8 cellular contexts compared by ENCODE assay signal in genomic region chr13:27619093-27619705, GRCh38. TPM values are rescaled to one million over a fixed set of nuclear protein-coding genes. Genes with fewer than 3 reads are reported as not detected.
DNase-seq lines count a peak whose midpoint lies in the region; ATAC-seq and TF ChIP-seq lines count a peak whose summit lies in the region.

No MANE protein-coding gene starts in this region.

- intact Hi-C loops in left colon (cut with DNase I, micrococcal nuclease): no loop called here

- H3K4me2 ChIP-seq in BLaER1 treated with 17β-estradiol and CSF1 and Interleukin-3, amounts not matched to agents 10 nM and 100 nM: peak overlapping the region; percentile 71 to 91 (median 87)

- ATAC-seq in left colon: no peak
- ATAC-seq in HG02938 (IDR thresholded peaks at IDR 0.05; ENCODE audit: unreplicated experiment): no peak

- TF ChIP-seq CTCF in nephron progenitor cell (IDR thresholded peaks at IDR 0.05): no peak

- peak overlapping the region; percentile 85 to 96 (median 93); a peak in 21 of 22 replicates for H3K9ac ChIP-seq in BLaER1 treated with 17β-estradiol and CSF1 and Interleukin-3, amounts not matched to agents 10 nM and 100 nM

- H4K20me1 ChIP-seq in BLaER1 treated with 17β-estradiol and CSF1 and Interleukin-3, amounts not matched to agents 10 nM and 100 nM: peaks cover 12 to 73% (median 36%) of the 10 kb centered on the region in 11 experiments; a peak in 19 of 22 replicates

- DNase-seq in NAMALWA (ENCODE audit: low spot score): peak; percentile 31
- DNase-seq in nephron progenitor cell: no peak
- DNase-seq in left colon: no peak
- DNase-seq in DMS53 treated with DMSO at 0.1 percent for 48 hours (lab: John Stamatoyannopoulos, UW; ENCODE audit: unreplicated experiment): no peak
- DNase-seq in activated CD4-positive, CD25-positive, alpha-beta regulatory T cell treated with anti-CD3 and anti-CD28 coated beads, Interleukin-2, amount 50 U/mL, for 72 hours: no peak

- peaks cover 11 to 29% (median 24%) of the 10 kb centered on the region in 11 experiments; a peak in 21 of 22 replicates for H3K36me3 ChIP-seq in BLaER1 treated with 17β-estradiol and CSF1 and Interleukin-3, amounts not matched to agents 10 nM and 100 nM
- H3K36me3 ChIP-seq in ectodermal cell (ENCODE audit: control insufficient read depth, insufficient read depth, low read length): peaks cover 6% of the 10 kb centered on the region

- peak overlapping the region; percentile 84 to 98 (median 94) for H3K4me3 ChIP-seq in BLaER1 treated with 17β-estradiol and CSF1 and Interleukin-3, amounts not matched to agents 10 nM and 100 nM
- H3K4me3 ChIP-seq in ectodermal cell (ENCODE audit: insufficient read depth, low read depth, low read length): peak overlapping the region; percentile 96

- 46 to 49% methylated on average over 10 of the region's 10 CpGs for WGBS in ectodermal cell, 2 experiments

- no peak overlapping the region for H3K27ac Mint-ChIP-seq in nephron progenitor cell

- no peaks in the 10 kb centered on the region for H3K27me3 ChIP-seq in BLaER1 treated with 17β-estradiol and CSF1 and Interleukin-3, amounts not matched to agents 10 nM and 100 nM
- peaks cover 14% of the 10 kb centered on the region for H3K27me3 ChIP-seq in ectodermal cell (ENCODE audit: control insufficient read depth, insufficient read depth, low read length, poor library complexity, severe bottlenecking)

- H3K4me3 Mint-ChIP-seq in nephron progenitor cell: peak overlapping the region; percentile 97

- H3K4me1 ChIP-seq in BLaER1 treated with 17β-estradiol and CSF1 and Interleukin-3, amounts not matched to agents 10 nM and 100 nM: peaks cover 33 to 48% (median 38%) of the 10 kb centered on the region in 10 experiments
- H3K4me1 ChIP-seq in ectodermal cell (ENCODE audit: control insufficient read depth, insufficient read depth, low read length): peaks cover 12% of the 10 kb centered on the region

- H3K36me3 Mint-ChIP-seq in nephron progenitor cell (ENCODE audit: low read depth): peaks cover 36% of the 10 kb centered on the region

- H3K27me3 Mint-ChIP-seq in nephron progenitor cell (ENCODE audit: low read depth, poor library complexity): no peaks in the 10 kb centered on the region

- H3K27ac ChIP-seq in BLaER1 treated with 17β-estradiol and CSF1 and Interleukin-3, amounts not matched to agents 10 nM and 100 nM: peak overlapping the region in 3 of 11 experiments; percentile 76 to 94 (median 80); a peak in 4 of 22 replicates
- H3K27ac ChIP-seq in ectodermal cell (ENCODE audit: insufficient read depth, low read depth, low read length, poor library complexity, severe bottlenecking): no peak overlapping the region

- H3K4me1 Mint-ChIP-seq in nephron progenitor cell: peaks cover 46% of the 10 kb centered on the region

- peaks cover 4 to 15% (median 11%) of the 10 kb centered on the region in 11 experiments; a peak in 12 of 22 replicates for H3K9me3 ChIP-seq in BLaER1 treated with 17β-estradiol and CSF1 and Interleukin-3, amounts not matched to agents 10 nM and 100 nM (replicated peaks in 1 of 11)
- H3K9me3 ChIP-seq in ectodermal cell (ENCODE audit: control insufficient read depth, low read length): no peaks in the 10 kb centered on the region

- H3K9me3 Mint-ChIP-seq in nephron progenitor cell: peaks cover 8% of the 10 kb centered on the region

RNA-seq across cellular contexts. Expression of gene LNX2, which starts 1.1 kb away (rescaled TPM):
- polyA plus RNA-seq in ectodermal cell (2013, experiment 1 of 4): 8.8 TPM
- polyA plus RNA-seq in ectodermal cell (2013, experiment 2 of 4): 8.2 TPM
- 6.9 TPM for polyA plus RNA-seq in ectodermal cell (2013, experiment 3 of 4)
- polyA plus RNA-seq in ectodermal cell (2013, experiment 4 of 4): 7.4 TPM
- total RNA-seq in left colon: 10 to 100 TPM; 26.1 to 36.4 TPM

RNA-seq across cellular contexts. Expression of gene POLR1D, which starts 2.5 kb away (rescaled TPM):
- polyA plus RNA-seq in ectodermal cell (2013, experiment 1 of 4): 149 TPM
- 156 TPM for polyA plus RNA-seq in ectodermal cell (2013, experiment 2 of 4)
- polyA plus RNA-seq in ectodermal cell (2013, experiment 3 of 4): 176 TPM
- 194 TPM for polyA plus RNA-seq in ectodermal cell (2013, experiment 4 of 4)
- total RNA-seq in left colon: 100 to 1,000 TPM in 1 of 2 donors, 10 to 100 TPM in 1; 95.5 to 101 TPM
